Comparison of ENCODE assay signal across 20 cellular contexts in the genomic region with DNA sequence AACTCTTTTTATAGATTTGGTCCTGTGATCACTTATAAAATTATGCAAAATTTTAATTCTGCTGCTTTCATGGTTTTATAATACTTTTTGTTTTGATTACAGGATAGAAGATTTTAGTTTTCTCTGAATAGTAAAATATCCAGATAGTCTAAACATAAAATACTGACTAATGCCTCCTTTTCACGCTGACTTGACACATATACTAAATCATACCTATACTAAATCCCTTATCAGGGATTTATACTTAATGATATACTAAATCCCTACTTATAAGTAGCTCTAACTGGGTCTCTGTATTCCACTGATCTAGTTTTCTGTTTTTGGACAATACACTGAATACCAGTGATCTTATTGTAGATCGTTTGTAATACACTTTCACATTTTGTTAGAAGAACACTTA.
"Had no signal": no experiment of that assay in that cellular context is flagged by ENCODE, and none has a peak within 500 bp of the region (broad histone marks: within the 10 kb centered on the region; RNA-seq: fewer than 3 reads in every experiment).

No MANE protein-coding gene starts in this region.

- H3K36me3 ChIP-seq: colonic mucosa, ovary, vagina had no signal

- H3K27ac ChIP-seq: body of pancreas, colonic mucosa, ovary, psoas muscle, skin epidermis, suprapubic skin, transverse colon, vagina had no signal

- H3K4me1 Mint-ChIP-seq: activated B cell treated with CpG ODN at 0.5 μM for 24 hours; endodermal cell; memory B cell; stimulated activated naive CD8-positive, alpha-beta T cell treated with anti-CD3 and anti-CD28 coated beads, Interleukin-15, amount 100 ng/mL, for 72 hours had no signal

- H3K27me3 ChIP-seq: body of pancreas, colonic mucosa, heart right ventricle, ovary, suprapubic skin, transverse colon, vagina had no signal

- H3K27me3 Mint-ChIP-seq: activated B cell treated with CpG ODN at 0.5 μM for 24 hours; activated CD4-positive, alpha-beta T cell treated with anti-CD3 and anti-CD28 coated beads, Interleukin-2, amount 10 ng/mL, durations not matched to agents 24 days and 14 days; memory B cell; stimulated activated naive CD8-positive, alpha-beta T cell treated with anti-CD3 and anti-CD28 coated beads, Interleukin-15, amount 100 ng/mL, for 72 hours; T-cell had no signal

- DNase-seq: activated B cell treated with CpG ODN at 0.5 μM for 24 hours; activated CD4-positive, alpha-beta T cell treated with anti-CD3 and anti-CD28 coated beads, Interleukin-2, amount 10 ng/mL, durations not matched to agents 24 days and 14 days; activated naive CD4-positive, alpha-beta T cell treated with Interleukin-2 at 50 U/mL for 16 hours; body of pancreas; colonic mucosa; endodermal cell; erythroblast; heart right ventricle; ovary; psoas muscle; right cardiac atrium; stimulated activated CD4-positive, alpha-beta T cell treated with anti-CD3 and anti-CD28 coated beads, Interleukin-15, amount 100 ng/mL, for 24 hours; stimulated activated CD4-positive, alpha-beta T cell treated with anti-CD3 and anti-CD28 coated beads, Interleukin-2, amount 100 ng/mL, for 48 hours; stimulated activated naive CD8-positive, alpha-beta T cell treated with anti-CD3 and anti-CD28 coated beads, Interleukin-15, amount 100 ng/mL, for 72 hours; T-cell; transverse colon had no signal

- H3K9me3 ChIP-seq: body of pancreas, colonic mucosa, heart right ventricle, ovary, psoas muscle, suprapubic skin, transverse colon, vagina had no signal

- H3K9me3 Mint-ChIP-seq: activated B cell treated with CpG ODN at 0.5 μM for 24 hours; activated CD4-positive, alpha-beta T cell treated with anti-CD3 and anti-CD28 coated beads, Interleukin-2, amount 10 ng/mL, durations not matched to agents 24 days and 14 days; endodermal cell; memory B cell; stimulated activated naive CD8-positive, alpha-beta T cell treated with anti-CD3 and anti-CD28 coated beads, Interleukin-15, amount 100 ng/mL, for 72 hours; T-cell had no signal

- H3K27ac Mint-ChIP-seq: activated B cell treated with CpG ODN at 0.5 μM for 24 hours; activated CD4-positive, alpha-beta T cell treated with anti-CD3 and anti-CD28 coated beads, Interleukin-2, amount 10 ng/mL, durations not matched to agents 24 days and 14 days; endodermal cell; memory B cell; stimulated activated naive CD8-positive, alpha-beta T cell treated with anti-CD3 and anti-CD28 coated beads, Interleukin-15, amount 100 ng/mL, for 72 hours had no signal

- H3K4me3 Mint-ChIP-seq: activated B cell treated with CpG ODN at 0.5 μM for 24 hours; activated CD4-positive, alpha-beta T cell treated with anti-CD3 and anti-CD28 coated beads, Interleukin-2, amount 10 ng/mL, durations not matched to agents 24 days and 14 days; endodermal cell; memory B cell; stimulated activated naive CD8-positive, alpha-beta T cell treated with anti-CD3 and anti-CD28 coated beads, Interleukin-15, amount 100 ng/mL, for 72 hours had no signal

- H3K4me3 ChIP-seq: body of pancreas, colonic mucosa, heart right ventricle, ovary, psoas muscle, skin epidermis, suprapubic skin, transverse colon, vagina had no signal

- ATAC-seq: body of pancreas; heart right ventricle; right cardiac atrium; stimulated activated naive CD8-positive, alpha-beta T cell treated with anti-CD3 and anti-CD28 coated beads, Interleukin-15, amount 100 ng/mL, for 72 hours; T-cell had no signal

- H3K4me1 ChIP-seq: body of pancreas, colonic mucosa, suprapubic skin, transverse colon, vagina had no signal
